Comparison of ENCODE assay signal across 11 cellular contexts in genomic region chr14:93965287-93965821, GRCh38. TPM values are rescaled to one million over a fixed set of nuclear protein-coding genes. Genes with fewer than 3 reads are reported as not detected.
DNase-seq lines count a peak whose midpoint lies in the region; ATAC-seq, FAIRE-seq and TF ChIP-seq lines count a peak whose summit lies in the region.
"Had no signal": no experiment of that assay in that cellular context is flagged by ENCODE, and none has a peak within 500 bp of the region (broad histone marks: within the 10 kb centered on the region; RNA-seq: fewer than 3 reads in every experiment).

No MANE protein-coding gene starts in this region.

- TF ChIP-seq CTCF in AG10803 (conservative IDR thresholded peaks at IDR 0.05; ENCODE audit: low read length) (no peak), K562 (IDR thresholded peaks at IDR 0.05 in 2 of 3, conservative IDR thresholded peaks at IDR 0.05 in 1 of 3; ENCODE audit: insufficient read depth in 2 of 3, low read depth in 1 of 3, low read length in 3 of 3) (no peak), GM10266 (IDR thresholded peaks at IDR 0.05; ENCODE audit: control insufficient read depth, insufficient read depth, low read depth, missing control alignments) (no peak), lower leg skin (IDR thresholded peaks at IDR 0.05) (no peak)

- CTCF ChIA-PET in K562 (lab: Yijun Ruan, JAX; ENCODE audit: low intra/inter-chr PET ratio), result no interaction called here

- no peaks in the 10 kb centered on the region for H4K20me1 ChIP-seq in K562 (replicated peaks; ENCODE audit: control insufficient read depth, insufficient read depth, low read length)

- intact Hi-C loops in K562 (cut with micrococcal nuclease) (no loop called here), lower leg skin (cut with DNase I; ENCODE audit: low total_unique reads) (no loop called here)

- BruUV-seq in K562 (replicated peaks; lab: Mats Ljungman, UMichigan), result no TSS peak

- TF ChIP-seq POLR2A in K562 (conservative IDR thresholded peaks at IDR 0.05) (no peak), lower leg skin (IDR thresholded peaks at IDR 0.05) (no peak)

- POLR2A ChIA-PET in K562 (lab: Yijun Ruan, JAX), result no interaction called here

- no peak overlapping the region for H3K9ac ChIP-seq in K562 (ENCODE audit: insufficient read depth in 1 of 2, low read depth in 2 of 2, low read length in 2 of 2)

- H3K36me3 ChIP-seq in K562 (ENCODE audit: control insufficient read depth, insufficient read depth, low read length), result no peaks in the 10 kb centered on the region
- H3K36me3 ChIP-seq in muscle layer of duodenum (ENCODE audit: control insufficient read depth in 1 of 2, insufficient read depth in 2 of 2, low read length in 2 of 2), result peaks cover 0 to 4% of the 10 kb centered on the region in 2 donors
- H3K36me3 ChIP-seq: HAP-1 had no signal

- no peak overlapping the region for H3K27ac ChIP-seq in K562 (ENCODE audit: extremely low read depth, low read depth, low read length)
- H3K27ac ChIP-seq in muscle layer of duodenum (ENCODE audit: low read length), result peak overlapping the region; percentile 67

- H3K27me3 ChIP-seq in K562 (ENCODE audit: control insufficient read depth in 2 of 2, insufficient read depth in 2 of 2, low read length in 2 of 2) (peaks cover 0 to 6% of the 10 kb centered on the region in 2 experiments; a peak in 3 of 5 replicates), muscle layer of duodenum (ENCODE audit: low read depth, low read length) (no peaks in the 10 kb centered on the region)

- DNase-seq in AG10803 (ENCODE audit: low read depth), result peak; percentile 94
- peak; percentile 90 for DNase-seq in HS-5 (ENCODE audit: low read depth)
- no peak for DNase-seq in K562 (ENCODE audit: extremely low read depth in 1 of 4, low spot score in 3 of 4)
- no peak for DNase-seq in GM10266 (ENCODE audit: extremely low spot score)
- no peak for DNase-seq in lower leg skin (ENCODE audit: low spot score in 2 of 2)
- DNase-seq: naive B cell had no signal

- no peaks in the 10 kb centered on the region for H3K79me2 ChIP-seq in K562 (ENCODE audit: control insufficient read depth, insufficient read depth, low read length)

- no peak for TF ChIP-seq EP300 in K562 (IDR thresholded peaks at IDR 0.05; ENCODE audit: low read length)

- H3K4me3 ChIP-seq in AG10803 (ENCODE audit: low read length), result no peak overlapping the region
- H3K4me3 ChIP-seq in K562, result no peak overlapping the region
- no peak overlapping the region for H3K4me3 ChIP-seq in muscle layer of duodenum (ENCODE audit: low read depth in 1 of 2, low read length in 2 of 2)
- H3K4me3 ChIP-seq in lower leg skin (ENCODE audit: low read depth, poor library complexity, severe bottlenecking), result no peak overlapping the region
- H3K4me3 ChIP-seq: HAP-1 had no signal

- ATAC-seq in K562, result no peak
- no peak for ATAC-seq in HG03159 (IDR thresholded peaks at IDR 0.05; ENCODE audit: unreplicated experiment)
- ATAC-seq in HG02642 (IDR thresholded peaks at IDR 0.05; ENCODE audit: poor library complexity, unreplicated experiment), result no peak

- no peak overlapping the region for H2AFZ ChIP-seq in K562 (ENCODE audit: low read depth, low read length)

- 6% methylated on average over 2 of the region's 3 CpGs for WGBS in K562 (ENCODE audit: insufficient coverage, low coverage, missing lambda C conversion rate)
- WGBS in lower leg skin, 2 donors, result 73 to 75% methylated on average over 3 of the region's 3 CpGs

- in situ Hi-C loops in K562 (cut with MboI), result no loop called here

- TF ChIP-seq RAD21 in K562 (CRISPR knock-in tag; conservative IDR thresholded peaks at IDR 0.05 in 1 of 2, IDR thresholded peaks at IDR 0.05 in 1 of 2), result no peak

- no peak overlapping the region for H3K4me2 ChIP-seq in K562 (ENCODE audit: insufficient read depth, low read length)

- H3K9me3 ChIP-seq in K562 (replicated peaks; ENCODE audit: control insufficient read depth, insufficient read depth, low read depth, low read length) (no peaks in the 10 kb centered on the region), muscle layer of duodenum (ENCODE audit: control insufficient read depth in 1 of 2, low read length in 2 of 2) (no peaks in the 10 kb centered on the region)
- H3K9me3 ChIP-seq: HAP-1 had no signal

- no peaks in the 10 kb centered on the region for H3K9me1 ChIP-seq in K562 (ENCODE audit: control insufficient read depth, insufficient read depth, low read length)

- no peak for FAIRE-seq in K562 (lab: Jason Lieb, UNC)

- H3K4me1 ChIP-seq in K562 (replicated peaks in 1 of 2; ENCODE audit: control insufficient read depth in 2 of 2, insufficient read depth in 2 of 2, low read length in 2 of 2) (no peaks in the 10 kb centered on the region), muscle layer of duodenum (ENCODE audit: control insufficient read depth in 1 of 2, insufficient read depth in 2 of 2, low read length in 2 of 2) (peaks cover 0 to 36% of the 10 kb centered on the region in 2 donors)
- H3K4me1 ChIP-seq: HAP-1 had no signal

TF ChIP-seq in K562, 482 proteins besides CTCF, POLR2A, EP300 and RAD21 (continues in another document):
- TF ChIP-seq ZFP1 (CRISPR knock-in tag; IDR thresholded peaks at IDR 0.05), result no peak
- no peak for TF ChIP-seq ELF4 (CRISPR knock-in tag; IDR thresholded peaks at IDR 0.05)
- TF ChIP-seq ZNF830 (CRISPR knock-in tag; IDR thresholded peaks at IDR 0.05), result no peak

RNA-seq across cellular contexts. Expression of gene ASB2, which starts 11.0 kb away (rescaled TPM):
- total RNA-seq in K562 (2011; cell fraction: chromatin; rRNA removed; ENCODE audit: low replicate concordance), result not detected in 2 replicates
- not detected in 2 replicates for total RNA-seq in K562 (2011; cell fraction: nucleolus; rRNA removed)
- total RNA-seq in K562 (2011; cell fraction: nucleoplasm; rRNA removed), result not detected in 2 replicates
- total RNA-seq in K562 (2014; rRNA removed) (not detected in 2 replicates), K562 (2014; rRNA removed; fragmentation: Illumina TruSeq; extraction: Trizol) (not detected in 2 replicates), K562 (2015; rRNA removed; fragmentation: Illumina TruSeq; extraction: Trizol) (not detected in 2 replicates), K562 (2021) (not detected in 2 replicates), lower leg skin (1 to 10 TPM in 2 of 4 donors, under 1 TPM in 2; 0.46 to 5.4 (median 1.8) TPM)
- polyA plus RNA-seq in K562 (2011; rRNA removed) (not detected in 2 replicates), K562 (2014; fragmentation: Illumina TruSeq; extraction: Trizol) (not detected in 2 replicates), K562 (2014; fragmentation: Nextera tagmentation; extraction: Ambion mirVana) (not detected), K562 (2014; rRNA removed) (not detected in 2 replicates)
- not detected in 2 replicates for polyA plus RNA-seq in K562 (2011; cell fraction: cytosol; rRNA removed)
- polyA plus RNA-seq in K562 (2011; cell fraction: nucleus; rRNA removed), result not detected in 2 replicates
- polyA plus RNA-seq in K562 (2012), result 0.12 TPM in 1 of 2 replicates, not detected in the other
- not detected in 2 replicates for polyA minus RNA-seq in K562 (2011; rRNA and poly(A)+ RNA removed)
- polyA minus RNA-seq in K562 (2011; cell fraction: cytosol; rRNA and poly(A)+ RNA removed), result not detected in 2 replicates
- polyA minus RNA-seq in K562 (2011; cell fraction: nucleus; rRNA and poly(A)+ RNA removed), result not detected in 2 replicates
- total RNA-seq: dermis microvascular lymphatic vessel endothelial cell had no signal

RNA-seq across cellular contexts. Expression of gene CCDC197, which starts 31.7 kb away (rescaled TPM):
- total RNA-seq in K562 (2011; cell fraction: chromatin; rRNA removed; ENCODE audit: low replicate concordance), result not detected in 2 replicates
- not detected in 2 replicates for total RNA-seq in K562 (2011; cell fraction: nucleolus; rRNA removed)
- total RNA-seq in K562 (2011; cell fraction: nucleoplasm; rRNA removed), result not detected in 2 replicates
- not detected in 2 replicates for total RNA-seq in K562 (2014; rRNA removed)
- not detected in 2 replicates for total RNA-seq in K562 (2014; rRNA removed; fragmentation: Illumina TruSeq; extraction: Trizol)
- not detected in 2 replicates for total RNA-seq in K562 (2015; rRNA removed; fragmentation: Illumina TruSeq; extraction: Trizol)
- not detected in 2 replicates for total RNA-seq in K562 (2021)
- polyA plus RNA-seq in K562 (2011; rRNA removed), result not detected in 2 replicates
- not detected in 2 replicates for polyA plus RNA-seq in K562 (2011; cell fraction: cytosol; rRNA removed)
- not detected in 2 replicates for polyA plus RNA-seq in K562 (2011; cell fraction: nucleus; rRNA removed)
- polyA plus RNA-seq in K562 (2012), result not detected in 2 replicates
- not detected in 2 replicates for polyA plus RNA-seq in K562 (2014; fragmentation: Illumina TruSeq; extraction: Trizol)
- not detected for polyA plus RNA-seq in K562 (2014; fragmentation: Nextera tagmentation; extraction: Ambion mirVana)
- polyA plus RNA-seq in K562 (2014; rRNA removed), result not detected in 2 replicates
- not detected in 2 replicates for polyA minus RNA-seq in K562 (2011; rRNA and poly(A)+ RNA removed)
- polyA minus RNA-seq in K562 (2011; cell fraction: cytosol; rRNA and poly(A)+ RNA removed), result not detected in 2 replicates
- polyA minus RNA-seq in K562 (2011; cell fraction: nucleus; rRNA and poly(A)+ RNA removed), result not detected in 2 replicates
- total RNA-seq in lower leg skin, result not detected
- total RNA-seq: dermis microvascular lymphatic vessel endothelial cell had no signal

RNA-seq across cellular contexts. Expression of gene FAM181A, which starts 38.2 kb away (rescaled TPM):
- not detected in 2 replicates for total RNA-seq in K562 (2011; cell fraction: chromatin; rRNA removed; ENCODE audit: low replicate concordance)
- total RNA-seq in K562 (2011; cell fraction: nucleolus; rRNA removed), result not detected in 2 replicates
- total RNA-seq in K562 (2011; cell fraction: nucleoplasm; rRNA removed), result not detected in 2 replicates
- total RNA-seq in K562 (2014; rRNA removed) (not detected in 2 replicates), K562 (2014; rRNA removed; fragmentation: Illumina TruSeq; extraction: Trizol) (not detected in 2 replicates), K562 (2015; rRNA removed; fragmentation: Illumina TruSeq; extraction: Trizol) (not detected in 2 replicates), K562 (2021) (not detected in 2 replicates), lower leg skin (not detected)
- polyA plus RNA-seq in K562 (2011; rRNA removed) (not detected in 2 replicates), K562 (2014; fragmentation: Illumina TruSeq; extraction: Trizol) (not detected in 2 replicates), K562 (2014; fragmentation: Nextera tagmentation; extraction: Ambion mirVana) (not detected), K562 (2014; rRNA removed) (not detected in 2 replicates)
- polyA plus RNA-seq in K562 (2011; cell fraction: cytosol; rRNA removed), result not detected in 2 replicates
- not detected in 2 replicates for polyA plus RNA-seq in K562 (2011; cell fraction: nucleus; rRNA removed)
- not detected in 2 replicates for polyA plus RNA-seq in K562 (2012)
- not detected in 2 replicates for polyA minus RNA-seq in K562 (2011; rRNA and poly(A)+ RNA removed)
- polyA minus RNA-seq in K562 (2011; cell fraction: cytosol; rRNA and poly(A)+ RNA removed), result not detected in 2 replicates
- not detected in 2 replicates for polyA minus RNA-seq in K562 (2011; cell fraction: nucleus; rRNA and poly(A)+ RNA removed)
- total RNA-seq: dermis microvascular lymphatic vessel endothelial cell had no signal

Comparison
In these comparisons a context has a peak if more than half of its experiments do, and no peak if none do; other contexts are left out.
1. DNase-seq: peak in AG10803 (single experiment) and HS-5 (single experiment); none in K562 (0 of 4), GM10266 (single experiment) and lower leg skin (0 of 2).